Comparison of ENCODE assay signal across 8 cellular contexts in genomic region chrX:21839334-21840198, GRCh38. TPM values are rescaled to one million over a fixed set of nuclear protein-coding genes. Genes with fewer than 3 reads are reported as not detected.
DNase-seq lines count a peak whose midpoint lies in the region; ATAC-seq and TF ChIP-seq lines count a peak whose summit lies in the region.

Gene MBTPS2 (plus strand): TSS chrX:21839617. CDS start chrX:21839735, 118 bp downstream.

- H3K36me3 ChIP-seq in HUES64 (ENCODE audit: insufficient read depth, low read length) (peaks cover 3% of the 10 kb centered on the region), OCI-LY1 (ENCODE audit: insufficient read depth, low read length) (no peaks in the 10 kb centered on the region)

- peak within 1 kb of the TSS; percentile 94 for H3K4me3 ChIP-seq in HUES64 (ENCODE audit: low read length)
- H3K4me3 ChIP-seq in OCI-LY1 (ENCODE audit: low read depth, low read length, poor library complexity, severe bottlenecking) = peak within 1 kb of the TSS; percentile 73
- peak within 1 kb of the TSS; percentile 69 for H3K4me3 ChIP-seq in epithelial cell of esophagus (ENCODE audit: low read length)
- peak within 1 kb of the TSS; percentile 66 for H3K4me3 ChIP-seq in mononuclear cell (ENCODE audit: low read length)

- H3K4me2 ChIP-seq in OCI-LY1 (ENCODE audit: low read length) = peak within 1 kb of the TSS; percentile 89

- no peaks in the 10 kb centered on the region; the same call in 1 of the 2 replicates for H3K79me2 ChIP-seq in OCI-LY1 (ENCODE audit: insufficient read depth, low read length)

- H3K9me2 ChIP-seq in OCI-LY1 (ENCODE audit: low read depth, low read length) = no peaks in the 10 kb centered on the region

- ATAC-seq in GM21515 (IDR thresholded peaks at IDR 0.05; ENCODE audit: unreplicated experiment) = peak; percentile 85

- H4K20me1 ChIP-seq in OCI-LY1 (ENCODE audit: insufficient read depth, low read length) = no peaks in the 10 kb centered on the region

- no peaks in the 10 kb centered on the region for H3F3A ChIP-seq in OCI-LY1 (ENCODE audit: insufficient read depth, low read length)

- no peaks in the 10 kb centered on the region for H3K9me3 ChIP-seq in HUES64 (ENCODE audit: insufficient read depth, low read depth, low read length)
- no peaks in the 10 kb centered on the region for H3K9me3 ChIP-seq in OCI-LY1 (ENCODE audit: low read length)
- H3K9me3 ChIP-seq in mononuclear cell (ENCODE audit: low read depth, low read length) = no peaks in the 10 kb centered on the region

- DNase-seq in DMS 273 (lab: John Stamatoyannopoulos, UW; ENCODE audit: unreplicated experiment) (peak; percentile 95), epithelial cell of esophagus (ENCODE audit: low read depth) (peak; percentile 89)
- peak; percentile 86 for DNase-seq in activated CD8-positive, alpha-beta memory T cell treated with anti-CD3 and anti-CD28 coated beads, Interleukin-2, amount 50 U/mL, for 48 hours
- peak; percentile 60 to 67 for DNase-seq in stimulated activated CD8-positive, alpha-beta memory T cell treated with anti-CD3 and anti-CD28 coated beads, Interleukin-2, amount 100 ng/mL, for 48 hours (ENCODE audit: low read depth in 2 of 2)

- H3K27ac ChIP-seq in HUES64 (ENCODE audit: low read depth, low read length) (peak within 1 kb of the TSS; percentile 70), OCI-LY1 (ENCODE audit: low read depth, low read length, poor library complexity, severe bottlenecking) (no peak within 1 kb of the TSS)

- H3K27me3 ChIP-seq in HUES64 (ENCODE audit: insufficient read depth, low read length) (no peaks in the 10 kb centered on the region), OCI-LY1 (ENCODE audit: insufficient read depth, low read length) (no peaks in the 10 kb centered on the region), mononuclear cell (ENCODE audit: insufficient read depth, low read length) (no peaks in the 10 kb centered on the region)

- WGBS in HUES64 = under 1% methylated on average over 55 of the region's 61 CpGs

- H2AFZ ChIP-seq in OCI-LY1 (ENCODE audit: low read length) = 0 out of 2 replicates have a peak within 1 kb of the TSS, but pooled peaks have one; percentile 85

- H3K4me1 ChIP-seq in HUES64 (ENCODE audit: insufficient read depth, low read length) (no peaks in the 10 kb centered on the region), OCI-LY1 (ENCODE audit: insufficient read depth, low read length, severe bottlenecking) (peaks cover 15% of the 10 kb centered on the region), mononuclear cell (ENCODE audit: insufficient read depth, low read length) (peaks cover 10% of the 10 kb centered on the region)

- TF ChIP-seq CTCF in OCI-LY1 (IDR thresholded peaks at IDR 0.05; ENCODE audit: low read length) (peak; percentile 29; the same call in 1 of the 2 replicates), epithelial cell of esophagus (IDR thresholded peaks at IDR 0.05; ENCODE audit: insufficient read depth, low read depth, low read length, missing control alignments) (peak; percentile 28)

- H3K9ac ChIP-seq in HUES64 (ENCODE audit: low read depth, low read length) (peak within 1 kb of the TSS; percentile 96), OCI-LY1 (ENCODE audit: low read length) (peak within 1 kb of the TSS; percentile 72)

RNA-seq across cellular contexts. Expression of gene MBTPS2, which starts in this region (rescaled TPM):
- 6.7 TPM for polyA plus RNA-seq in HUES64 (2013, experiment 1 of 2)
- 7.7 TPM for polyA plus RNA-seq in HUES64 (2013, experiment 2 of 2)
- 4.7 TPM for total RNA-seq in mononuclear cell
